ENCODE assay signal across 1 cellular context in the genomic region with DNA sequence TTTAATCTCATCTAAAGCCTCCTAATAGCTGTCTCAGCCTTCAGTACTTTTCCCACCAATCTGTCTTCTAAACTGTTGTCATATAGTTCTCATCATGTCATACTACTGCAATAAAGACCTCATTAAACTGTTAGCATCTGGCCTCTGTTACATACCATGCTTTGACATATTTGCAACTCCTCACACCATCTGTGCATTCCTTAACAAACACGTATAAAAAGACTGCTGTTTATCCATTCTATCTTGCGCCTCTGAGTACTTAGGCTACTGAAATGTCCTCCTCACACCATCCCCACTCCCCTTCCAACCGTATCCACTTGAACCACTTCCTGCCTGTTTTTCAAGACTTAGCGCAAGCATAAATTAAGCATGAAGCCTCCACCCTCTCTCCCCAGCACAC.
TF ChIP-seq lines count a peak whose summit lies in the region.

No MANE protein-coding gene starts in this region.

TF ChIP-seq in GM23338, 12 proteins besides CTCF, POLR2A, EP300 and RAD21:
- TF ChIP-seq, protein P1, sequence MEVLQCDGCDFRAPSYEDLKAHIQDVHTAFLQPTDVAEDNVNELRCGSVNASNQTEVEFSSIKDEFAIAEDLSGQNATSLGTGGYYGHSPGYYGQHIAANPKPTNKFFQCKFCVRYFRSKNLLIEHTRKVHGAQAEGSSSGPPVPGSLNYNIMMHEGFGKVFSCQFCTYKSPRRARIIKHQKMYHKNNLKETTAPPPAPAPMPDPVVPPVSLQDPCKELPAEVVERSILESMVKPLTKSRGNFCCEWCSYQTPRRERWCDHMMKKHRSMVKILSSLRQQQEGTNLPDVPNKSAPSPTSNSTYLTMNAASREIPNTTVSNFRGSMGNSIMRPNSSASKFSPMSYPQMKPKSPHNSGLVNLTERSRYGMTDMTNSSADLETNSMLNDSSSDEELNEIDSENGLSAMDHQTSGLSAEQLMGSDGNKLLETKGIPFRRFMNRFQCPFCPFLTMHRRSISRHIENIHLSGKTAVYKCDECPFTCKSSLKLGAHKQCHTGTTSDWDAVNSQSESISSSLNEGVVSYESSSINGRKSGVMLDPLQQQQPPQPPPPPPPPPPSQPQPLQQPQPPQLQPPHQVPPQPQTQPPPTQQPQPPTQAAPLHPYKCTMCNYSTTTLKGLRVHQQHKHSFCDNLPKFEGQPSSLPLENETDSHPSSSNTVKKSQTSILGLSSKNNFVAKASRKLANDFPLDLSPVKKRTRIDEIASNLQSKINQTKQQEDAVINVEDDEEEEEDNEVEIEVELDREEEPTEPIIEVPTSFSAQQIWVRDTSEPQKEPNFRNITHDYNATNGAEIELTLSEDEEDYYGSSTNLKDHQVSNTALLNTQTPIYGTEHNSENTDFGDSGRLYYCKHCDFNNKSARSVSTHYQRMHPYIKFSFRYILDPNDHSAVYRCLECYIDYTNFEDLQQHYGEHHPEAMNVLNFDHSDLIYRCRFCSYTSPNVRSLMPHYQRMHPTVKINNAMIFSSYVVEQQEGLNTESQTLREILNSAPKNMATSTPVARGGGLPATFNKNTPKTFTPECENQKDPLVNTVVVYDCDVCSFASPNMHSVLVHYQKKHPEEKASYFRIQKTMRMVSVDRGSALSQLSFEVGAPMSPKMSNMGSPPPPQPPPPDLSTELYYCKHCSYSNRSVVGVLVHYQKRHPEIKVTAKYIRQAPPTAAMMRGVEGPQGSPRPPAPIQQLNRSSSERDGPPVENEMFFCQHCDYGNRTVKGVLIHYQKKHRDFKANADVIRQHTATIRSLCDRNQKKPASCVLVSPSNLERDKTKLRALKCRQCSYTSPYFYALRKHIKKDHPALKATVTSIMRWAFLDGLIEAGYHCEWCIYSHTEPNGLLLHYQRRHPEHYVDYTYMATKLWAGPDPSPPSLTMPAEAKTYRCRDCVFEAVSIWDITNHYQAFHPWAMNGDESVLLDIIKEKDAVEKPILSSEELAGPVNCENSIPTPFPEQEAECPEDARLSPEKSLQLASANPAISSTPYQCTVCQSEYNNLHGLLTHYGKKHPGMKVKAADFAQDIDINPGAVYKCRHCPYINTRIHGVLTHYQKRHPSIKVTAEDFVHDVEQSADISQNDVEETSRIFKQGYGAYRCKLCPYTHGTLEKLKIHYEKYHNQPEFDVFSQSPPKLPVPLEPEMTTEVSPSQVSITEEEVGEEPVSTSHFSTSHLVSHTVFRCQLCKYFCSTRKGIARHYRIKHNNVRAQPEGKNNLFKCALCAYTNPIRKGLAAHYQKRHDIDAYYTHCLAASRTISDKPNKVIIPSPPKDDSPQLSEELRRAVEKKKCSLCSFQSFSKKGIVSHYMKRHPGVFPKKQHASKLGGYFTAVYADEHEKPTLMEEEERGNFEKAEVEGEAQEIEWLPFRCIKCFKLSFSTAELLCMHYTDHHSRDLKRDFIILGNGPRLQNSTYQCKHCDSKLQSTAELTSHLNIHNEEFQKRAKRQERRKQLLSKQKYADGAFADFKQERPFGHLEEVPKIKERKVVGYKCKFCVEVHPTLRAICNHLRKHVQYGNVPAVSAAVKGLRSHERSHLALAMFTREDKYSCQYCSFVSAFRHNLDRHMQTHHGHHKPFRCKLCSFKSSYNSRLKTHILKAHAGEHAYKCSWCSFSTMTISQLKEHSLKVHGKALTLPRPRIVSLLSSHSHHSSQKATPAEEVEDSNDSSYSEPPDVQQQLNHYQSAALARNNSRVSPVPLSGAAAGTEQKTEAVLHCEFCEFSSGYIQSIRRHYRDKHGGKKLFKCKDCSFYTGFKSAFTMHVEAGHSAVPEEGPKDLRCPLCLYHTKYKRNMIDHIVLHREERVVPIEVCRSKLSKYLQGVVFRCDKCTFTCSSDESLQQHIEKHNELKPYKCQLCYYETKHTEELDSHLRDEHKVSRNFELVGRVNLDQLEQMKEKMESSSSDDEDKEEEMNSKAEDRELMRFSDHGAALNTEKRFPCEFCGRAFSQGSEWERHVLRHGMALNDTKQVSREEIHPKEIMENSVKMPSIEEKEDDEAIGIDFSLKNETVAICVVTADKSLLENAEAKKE (CRISPR knock-in tag; IDR thresholded peaks at IDR 0.05) = no peak
- TF ChIP-seq STAT1 (IDR thresholded peaks at IDR 0.05; ENCODE audit: unreplicated experiment) = no peak
- no peak for TF ChIP-seq JUNB (IDR thresholded peaks at IDR 0.05; ENCODE audit: unreplicated experiment)
- TF ChIP-seq POLR2AphosphoS5 (IDR thresholded peaks at IDR 0.05; ENCODE audit: low read depth) = no peak
- no peak for TF ChIP-seq EZH2 (IDR thresholded peaks at IDR 0.05; ENCODE audit: low read depth, unreplicated experiment)
- TF ChIP-seq, protein P2, sequence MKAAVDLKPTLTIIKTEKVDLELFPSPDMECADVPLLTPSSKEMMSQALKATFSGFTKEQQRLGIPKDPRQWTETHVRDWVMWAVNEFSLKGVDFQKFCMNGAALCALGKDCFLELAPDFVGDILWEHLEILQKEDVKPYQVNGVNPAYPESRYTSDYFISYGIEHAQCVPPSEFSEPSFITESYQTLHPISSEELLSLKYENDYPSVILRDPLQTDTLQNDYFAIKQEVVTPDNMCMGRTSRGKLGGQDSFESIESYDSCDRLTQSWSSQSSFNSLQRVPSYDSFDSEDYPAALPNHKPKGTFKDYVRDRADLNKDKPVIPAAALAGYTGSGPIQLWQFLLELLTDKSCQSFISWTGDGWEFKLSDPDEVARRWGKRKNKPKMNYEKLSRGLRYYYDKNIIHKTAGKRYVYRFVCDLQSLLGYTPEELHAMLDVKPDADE (IDR thresholded peaks at IDR 0.05) = no peak
- TF ChIP-seq NANOG (IDR thresholded peaks at IDR 0.05; ENCODE audit: borderline replicate concordance) = no peak
- no peak for TF ChIP-seq ZNF331 (CRISPR knock-in tag; IDR thresholded peaks at IDR 0.05; ENCODE audit: low read depth)
- no peak for TF ChIP-seq ZNF114 (CRISPR knock-in tag; IDR thresholded peaks at IDR 0.05)
- TF ChIP-seq CREB1 (CRISPR knock-in tag; IDR thresholded peaks at IDR 0.05; ENCODE audit: low read depth) = no peak
- no peak for TF ChIP-seq EZH2phosphoT487 (IDR thresholded peaks at IDR 0.05; ENCODE audit: unreplicated experiment)
- TF ChIP-seq, protein P3, sequence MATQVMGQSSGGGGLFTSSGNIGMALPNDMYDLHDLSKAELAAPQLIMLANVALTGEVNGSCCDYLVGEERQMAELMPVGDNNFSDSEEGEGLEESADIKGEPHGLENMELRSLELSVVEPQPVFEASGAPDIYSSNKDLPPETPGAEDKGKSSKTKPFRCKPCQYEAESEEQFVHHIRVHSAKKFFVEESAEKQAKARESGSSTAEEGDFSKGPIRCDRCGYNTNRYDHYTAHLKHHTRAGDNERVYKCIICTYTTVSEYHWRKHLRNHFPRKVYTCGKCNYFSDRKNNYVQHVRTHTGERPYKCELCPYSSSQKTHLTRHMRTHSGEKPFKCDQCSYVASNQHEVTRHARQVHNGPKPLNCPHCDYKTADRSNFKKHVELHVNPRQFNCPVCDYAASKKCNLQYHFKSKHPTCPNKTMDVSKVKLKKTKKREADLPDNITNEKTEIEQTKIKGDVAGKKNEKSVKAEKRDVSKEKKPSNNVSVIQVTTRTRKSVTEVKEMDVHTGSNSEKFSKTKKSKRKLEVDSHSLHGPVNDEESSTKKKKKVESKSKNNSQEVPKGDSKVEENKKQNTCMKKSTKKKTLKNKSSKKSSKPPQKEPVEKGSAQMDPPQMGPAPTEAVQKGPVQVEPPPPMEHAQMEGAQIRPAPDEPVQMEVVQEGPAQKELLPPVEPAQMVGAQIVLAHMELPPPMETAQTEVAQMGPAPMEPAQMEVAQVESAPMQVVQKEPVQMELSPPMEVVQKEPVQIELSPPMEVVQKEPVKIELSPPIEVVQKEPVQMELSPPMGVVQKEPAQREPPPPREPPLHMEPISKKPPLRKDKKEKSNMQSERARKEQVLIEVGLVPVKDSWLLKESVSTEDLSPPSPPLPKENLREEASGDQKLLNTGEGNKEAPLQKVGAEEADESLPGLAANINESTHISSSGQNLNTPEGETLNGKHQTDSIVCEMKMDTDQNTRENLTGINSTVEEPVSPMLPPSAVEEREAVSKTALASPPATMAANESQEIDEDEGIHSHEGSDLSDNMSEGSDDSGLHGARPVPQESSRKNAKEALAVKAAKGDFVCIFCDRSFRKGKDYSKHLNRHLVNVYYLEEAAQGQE (IDR thresholded peaks at IDR 0.05; ENCODE audit: unreplicated experiment) = no peak
